15 cellular contexts compared by ENCODE assay signal in genomic region chr11:117654856-117655255, GRCh38.
"Had no signal": no experiment of that assay in that cellular context is flagged by ENCODE, and none has a peak within 500 bp of the region (broad histone marks: within the 10 kb centered on the region; RNA-seq: fewer than 3 reads in every experiment).

No MANE protein-coding gene starts in this region.

- H3K36me3 ChIP-seq: brain microvascular endothelial cell, gastrocnemius medialis, heart left ventricle had no signal

- H3K27ac ChIP-seq: brain microvascular endothelial cell, gastrocnemius medialis, heart left ventricle had no signal

- H3K36me3 Mint-ChIP-seq: activated naive CD4-positive, alpha-beta T cell treated with anti-CD3 and anti-CD28 coated beads, Interleukin-2, amount 50 U/mL, for 72 hours; mesothelial cell of epicardium had no signal

- H3K27ac Mint-ChIP-seq: activated CD4-positive, alpha-beta memory T cell treated with anti-CD3 and anti-CD28 coated beads, Interleukin-2, amount 10 ng/mL, durations not matched to agents 7 days and 5 days; activated CD4-positive, alpha-beta T cell treated with anti-CD3 and anti-CD28 coated beads for 36 hours; activated naive CD4-positive, alpha-beta T cell treated with anti-CD3 and anti-CD28 coated beads, Interleukin-2, amount 50 U/mL, for 72 hours; mesothelial cell of epicardium had no signal

- H3K4me1 ChIP-seq: gastrocnemius medialis, heart left ventricle had no signal

- DNase-seq: activated CD4-positive, alpha-beta memory T cell treated with anti-CD3 and anti-CD28 coated beads, Interleukin-2, amount 10 ng/mL, durations not matched to agents 7 days and 5 days; activated CD4-positive, alpha-beta T cell treated with anti-CD3 and anti-CD28 coated beads for 36 hours; activated gamma-delta T cell; activated T-cell treated with anti-CD3 and anti-CD28 coated beads, Interleukin-2, amount 50 U/mL, for 4 hours; amniotic stem cell; brain microvascular endothelial cell; erythroblast; gastrocnemius medialis; stimulated activated naive CD8-positive, alpha-beta T cell treated with anti-CD3 and anti-CD28 coated beads, Interleukin-15, amount 100 ng/mL, for 72 hours had no signal

- H3K4me3 ChIP-seq: gastrocnemius medialis, heart left ventricle, lung had no signal

- H3K27me3 Mint-ChIP-seq: activated CD4-positive, alpha-beta T cell treated with anti-CD3 and anti-CD28 coated beads for 36 hours; stimulated activated naive CD8-positive, alpha-beta T cell treated with anti-CD3 and anti-CD28 coated beads, Interleukin-15, amount 100 ng/mL, for 72 hours had no signal

- H3K4me1 Mint-ChIP-seq: activated CD4-positive, alpha-beta memory T cell treated with anti-CD3 and anti-CD28 coated beads, Interleukin-2, amount 10 ng/mL, durations not matched to agents 7 days and 5 days; activated CD4-positive, alpha-beta T cell treated with anti-CD3 and anti-CD28 coated beads for 36 hours; mesothelial cell of epicardium; stimulated activated naive CD8-positive, alpha-beta T cell treated with anti-CD3 and anti-CD28 coated beads, Interleukin-15, amount 100 ng/mL, for 72 hours had no signal

- H3K9me3 ChIP-seq: gastrocnemius medialis, heart left ventricle had no signal

- ATAC-seq: activated CD4-positive, alpha-beta T cell treated with anti-CD3 and anti-CD28 coated beads for 36 hours; activated naive CD4-positive, alpha-beta T cell treated with anti-CD3 and anti-CD28 coated beads, Interleukin-2, amount 50 U/mL, for 72 hours; activated T-cell treated with anti-CD3 and anti-CD28 coated beads, Interleukin-2, amount 50 U/mL, for 4 hours; gastrocnemius medialis; heart left ventricle; sciatic nerve; stimulated activated naive CD8-positive, alpha-beta T cell treated with anti-CD3 and anti-CD28 coated beads, Interleukin-15, amount 100 ng/mL, for 72 hours had no signal

- H3K9me3 Mint-ChIP-seq: activated CD4-positive, alpha-beta memory T cell treated with anti-CD3 and anti-CD28 coated beads, Interleukin-2, amount 10 ng/mL, durations not matched to agents 7 days and 5 days; activated naive CD4-positive, alpha-beta T cell treated with anti-CD3 and anti-CD28 coated beads, Interleukin-2, amount 50 U/mL, for 72 hours; activated T-cell treated with anti-CD3 and anti-CD28 coated beads, Interleukin-2, amount 50 U/mL, for 4 hours; mesothelial cell of epicardium; neural crest cell; stimulated activated naive CD8-positive, alpha-beta T cell treated with anti-CD3 and anti-CD28 coated beads, Interleukin-15, amount 100 ng/mL, for 72 hours had no signal

- H3K4me3 Mint-ChIP-seq: activated CD4-positive, alpha-beta memory T cell treated with anti-CD3 and anti-CD28 coated beads, Interleukin-2, amount 10 ng/mL, durations not matched to agents 7 days and 5 days; activated CD4-positive, alpha-beta T cell treated with anti-CD3 and anti-CD28 coated beads for 36 hours; activated T-cell treated with anti-CD3 and anti-CD28 coated beads, Interleukin-2, amount 50 U/mL, for 4 hours; mesothelial cell of epicardium; neural crest cell; stimulated activated naive CD8-positive, alpha-beta T cell treated with anti-CD3 and anti-CD28 coated beads, Interleukin-15, amount 100 ng/mL, for 72 hours had no signal

- H3K27me3 ChIP-seq: brain microvascular endothelial cell, heart left ventricle had no signal
